In the genomic region with DNA sequence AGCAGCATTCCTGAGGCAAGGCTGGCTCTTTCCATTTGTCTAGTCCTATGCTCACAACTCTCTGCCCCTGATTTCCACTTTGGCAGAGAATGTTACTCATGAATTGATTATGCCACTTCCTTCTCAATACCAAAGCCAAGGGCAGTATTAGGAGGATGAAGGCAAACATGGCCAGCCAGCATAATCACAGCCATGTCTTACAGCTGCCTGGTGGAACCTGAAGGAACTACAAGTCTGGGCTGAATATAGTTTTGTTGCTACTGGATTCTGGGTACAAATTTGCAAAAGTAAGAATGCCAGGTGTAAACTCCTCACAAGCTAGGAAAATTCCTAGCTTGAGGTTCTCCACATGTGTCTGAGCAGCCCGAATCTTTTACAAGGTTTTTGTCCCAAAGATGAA, we compare ENCODE assay signal across 9 cellular contexts. TPM values are rescaled to one million over a fixed set of nuclear protein-coding genes. Genes with fewer than 3 reads are reported as not detected.
DNase-seq lines count a peak whose midpoint lies in the region; ATAC-seq and TF ChIP-seq lines count a peak whose summit lies in the region.
"Had no signal": no experiment of that assay in that cellular context is flagged by ENCODE, and none has a peak within 500 bp of the region (broad histone marks: within the 10 kb centered on the region; RNA-seq: fewer than 3 reads in every experiment).

No MANE protein-coding gene starts in this region.

- H3K4me2 ChIP-seq in PC-9: no peak overlapping the region

- POLR2A ChIA-PET in PC-9 (lab: Charles Lee; ENCODE audit: unreplicated experiment): no interaction called here

- TF ChIP-seq CTCF in 22Rv1 (IDR thresholded peaks at IDR 0.05) (0 out of 2 replicates have a peak, but pooled peaks have one; percentile 19), GM06990 (IDR thresholded peaks at IDR 0.05; ENCODE audit: insufficient read depth, low read length, poor library complexity, severe bottlenecking) (peak; percentile 41), PC-9 (conservative IDR thresholded peaks at IDR 0.05) (peak; percentile 43; the same call in 1 of the 2 replicates)

- peaks cover 15% of the 10 kb centered on the region for H3K4me1 ChIP-seq in PC-9 (replicated peaks; ENCODE audit: insufficient read depth)

- H3K27me3 ChIP-seq in GM06990 (replicated peaks; ENCODE audit: control insufficient read depth, insufficient read depth, low read length): no peaks in the 10 kb centered on the region
- no peaks in the 10 kb centered on the region for H3K27me3 ChIP-seq in PC-9 (ENCODE audit: insufficient read depth, low read depth)

- 0 out of 2 replicates have a peak, but pooled peaks cover 5% of the 10 kb centered on the region for H3F3A ChIP-seq in PC-9 (ENCODE audit: insufficient read depth, low read depth)

- BruUV-seq in PC-9 (replicated peaks; lab: Mats Ljungman, UMichigan): no TSS peak

- H3K79me2 ChIP-seq in PC-9 (ENCODE audit: low read depth): peaks cover 20% of the 10 kb centered on the region

- no peak overlapping the region for H2AFZ ChIP-seq in PC-9

- no peak overlapping the region for H3K4me3 ChIP-seq in GM06990 (replicated peaks; ENCODE audit: low read depth, low read length)
- no peak overlapping the region for H3K4me3 ChIP-seq in PC-9

- no peaks in the 10 kb centered on the region for H3K9me2 ChIP-seq in PC-9 (ENCODE audit: insufficient read depth)

- H4K20me1 ChIP-seq in PC-9 (ENCODE audit: insufficient read depth): no peaks in the 10 kb centered on the region

- no peak overlapping the region for H3K27ac ChIP-seq in 22Rv1
- H3K27ac ChIP-seq in PC-9: no peak overlapping the region

- DNase-seq in GM06990 (ENCODE audit: extremely low read depth, insufficient read length): no peak
- no peak for DNase-seq in PC-9
- peak; percentile 11 for DNase-seq in fibroblast of peridontal ligament (ENCODE audit: extremely low read depth)
- no peak for DNase-seq in globus pallidus (ENCODE audit: low spot score)
- DNase-seq in SKM-1 treated with dmso at 0.1 percent for 144 hours (lab: John Stamatoyannopoulos, UW; ENCODE audit: unreplicated experiment): no peak
- DNase-seq in left ventricle myocardium superior: no peak
- DNase-seq: NCI-H187 treated with DMSO at 0.1 percent for 48 hours had no signal

- intact Hi-C loops in PC-9 (cut with micrococcal nuclease; ENCODE audit: unreplicated experiment): no loop called here
- intact Hi-C loops in left ventricle myocardium superior (cut with micrococcal nuclease): no loop called here

- no peaks in the 10 kb centered on the region for H3K9me3 ChIP-seq in PC-9 (ENCODE audit: insufficient read depth, low read depth)

- peaks cover 2% of the 10 kb centered on the region for H3K36me3 ChIP-seq in GM06990 (ENCODE audit: control insufficient read depth, insufficient read depth, low read length)
- H3K36me3 ChIP-seq in PC-9 (ENCODE audit: low read depth): no peaks in the 10 kb centered on the region

- CTCF ChIA-PET in PC-9 (lab: Charles Lee): no interaction called here

- ATAC-seq in HG02840 (IDR thresholded peaks at IDR 0.05; ENCODE audit: low FRiP score, unreplicated experiment) (no peak), left ventricle myocardium superior (no peak)

RNA-seq across cellular contexts. Expression of gene SIL1, which starts 4.2 kb away (rescaled TPM):
- total RNA-seq in PC-9 (2021): 40.4 and 46.5 TPM in 2 replicates
- total RNA-seq in left ventricle myocardium superior: 46.0 TPM
